In genomic region chr1:179372160-179372559, GRCh38 we compare ENCODE assay signal across 38 cellular contexts. TPM values are rescaled to one million over a fixed set of nuclear protein-coding genes. Genes with fewer than 3 reads are reported as not detected.
"Had no signal": no experiment of that assay in that cellular context is flagged by ENCODE, and none has a peak within 500 bp of the region (broad histone marks: within the 10 kb centered on the region; RNA-seq: fewer than 3 reads in every experiment).

No MANE protein-coding gene starts in this region.

- H3K27me3 Mint-ChIP-seq: activated CD4-positive, alpha-beta T cell treated with anti-CD3 and anti-CD28 coated beads for 36 hours; activated naive CD4-positive, alpha-beta T cell treated with anti-CD3 and anti-CD28 coated beads, Interleukin-2, amount 10 ng/mL, durations not matched to agents 7 days and 5 days; activated naive CD4-positive, alpha-beta T cell treated with anti-CD3 and anti-CD28 coated beads, Interleukin-2, amount 50 U/mL, for 24 hours; activated T-cell treated with anti-CD3 and anti-CD28 coated beads, Interleukin-2, amount 50 U/mL, for 24 hours; central memory CD8-positive, alpha-beta T cell had no signal

- H3K9me3 ChIP-seq: ascending aorta had no signal

- H3K4me3 Mint-ChIP-seq: activated CD4-positive, alpha-beta memory T cell treated with anti-CD3 and anti-CD28 coated beads, Interleukin-2, amount 10 ng/mL, durations not matched to agents 7 days and 5 days; activated CD4-positive, alpha-beta T cell treated with anti-CD3 and anti-CD28 coated beads for 36 hours; activated CD4-positive, alpha-beta T cell treated with anti-CD3 and anti-CD28 coated beads, Interleukin-2, amount 10 ng/mL, durations not matched to agents 7 days and 5 days; activated CD8-positive, alpha-beta memory T cell treated with anti-CD3 and anti-CD28 coated beads, Interleukin-2, amount 10 ng/mL, durations not matched to agents 7 days and 5 days; activated CD8-positive, alpha-beta T cell treated with anti-CD3 and anti-CD28 coated beads, Interleukin-2, amount 10 ng/mL, durations not matched to agents 7 days and 5 days; activated naive CD4-positive, alpha-beta T cell treated with anti-CD3 and anti-CD28 coated beads, Interleukin-2, amount 10 ng/mL, durations not matched to agents 7 days and 5 days; activated naive CD4-positive, alpha-beta T cell treated with anti-CD3 and anti-CD28 coated beads, Interleukin-2, amount 50 U/mL, for 24 hours; activated naive CD8-positive, alpha-beta T cell; activated naive CD8-positive, alpha-beta T cell treated with anti-CD3 and anti-CD28 coated beads, Interleukin-2, amount 50 U/mL, for 24 hours; activated T-cell treated with anti-CD3 and anti-CD28 coated beads, Interleukin-2, amount 50 U/mL, for 24 hours; brain; central memory CD8-positive, alpha-beta T cell; T-helper 1 cell treated with Interleukin-12 subunit alpha and Interleukin-12 subunit beta and Interleukin-4 antibody, amounts not matched to agents 30 μg/mL and 1 μg/mL, for 36 hours; T-helper 2 cell treated with Interferon-gamma antibody and Interleukin-4, amounts not matched to agents 5 μg/mL and 100 μg/mL, for 36 hours; WTC11 had no signal

- H3K36me3 Mint-ChIP-seq: activated CD8-positive, alpha-beta memory T cell treated with anti-CD3 and anti-CD28 coated beads, Interleukin-2, amount 10 ng/mL, durations not matched to agents 7 days and 5 days; activated naive CD4-positive, alpha-beta T cell treated with anti-CD3 and anti-CD28 coated beads, Interleukin-2, amount 10 ng/mL, durations not matched to agents 7 days and 5 days; activated naive CD4-positive, alpha-beta T cell treated with anti-CD3 and anti-CD28 coated beads, Interleukin-2, amount 50 U/mL, for 24 hours; activated naive CD8-positive, alpha-beta T cell; brain; WTC11 had no signal

- H3K27me3 ChIP-seq: ascending aorta, cardiac muscle cell had no signal

- H3K36me3 ChIP-seq: ascending aorta, cardiac muscle cell, WERI-Rb-1 had no signal

- FAIRE-seq: bronchial epithelial cell had no signal

- H3K4me3 ChIP-seq: ascending aorta, cardiac muscle cell had no signal

- H3K9me3 Mint-ChIP-seq: activated CD4-positive, alpha-beta memory T cell treated with anti-CD3 and anti-CD28 coated beads, Interleukin-2, amount 10 ng/mL, durations not matched to agents 7 days and 5 days; activated CD4-positive, alpha-beta T cell treated with anti-CD3 and anti-CD28 coated beads, Interleukin-2, amount 10 ng/mL, durations not matched to agents 7 days and 5 days; activated naive CD4-positive, alpha-beta T cell treated with anti-CD3 and anti-CD28 coated beads, Interleukin-2, amount 10 ng/mL, durations not matched to agents 7 days and 5 days; activated naive CD4-positive, alpha-beta T cell treated with anti-CD3 and anti-CD28 coated beads, Interleukin-2, amount 50 U/mL, for 24 hours; activated naive CD8-positive, alpha-beta T cell treated with anti-CD3 and anti-CD28 coated beads, Interleukin-2, amount 50 U/mL, for 24 hours; activated T-cell treated with anti-CD3 and anti-CD28 coated beads, Interleukin-2, amount 50 U/mL, for 24 hours; activated T-helper 2 cell treated with anti-CD3 and anti-CD28 coated beads, Interferon-gamma antibody, Interleukin-2, Interleukin-4, amounts not matched to agents 10 μg/mL and 5 μg/mL and 100 μg/mL, durations not matched to agents 14 hours and 24 hours and 36 hours; central memory CD8-positive, alpha-beta T cell; T-helper 1 cell treated with Interleukin-12 subunit alpha and Interleukin-12 subunit beta and Interleukin-4 antibody, amounts not matched to agents 30 μg/mL and 1 μg/mL, for 36 hours; T-helper 2 cell treated with Interferon-gamma antibody and Interleukin-4, amounts not matched to agents 5 μg/mL and 100 μg/mL, for 36 hours; WTC11 had no signal

- H3K27ac ChIP-seq: ascending aorta, cardiac muscle cell, WERI-Rb-1 had no signal

- ATAC-seq: activated CD4-positive, alpha-beta T cell treated with anti-CD3 and anti-CD28 coated beads for 36 hours; activated CD4-positive, CD25-positive, alpha-beta regulatory T cell treated with anti-CD3 and anti-CD28 coated beads, Interleukin-2, amount 50 U/mL, for 24 hours; activated CD8-positive, alpha-beta memory T cell treated with anti-CD3 and anti-CD28 coated beads, Interleukin-2, amount 10 ng/mL, durations not matched to agents 7 days and 5 days; activated CD8-positive, alpha-beta T cell treated with anti-CD3 and anti-CD28 coated beads, Interleukin-2, amount 10 ng/mL, durations not matched to agents 7 days and 5 days; activated naive CD8-positive, alpha-beta T cell treated with anti-CD3 and anti-CD28 coated beads, Interleukin-2, amount 50 U/mL, for 24 hours; WTC11 had no signal

- H3K4me1 Mint-ChIP-seq: activated CD8-positive, alpha-beta memory T cell treated with anti-CD3 and anti-CD28 coated beads, Interleukin-2, amount 10 ng/mL, durations not matched to agents 7 days and 5 days; activated naive CD8-positive, alpha-beta T cell treated with anti-CD3 and anti-CD28 coated beads, Interleukin-2, amount 50 U/mL, for 24 hours; brain; central memory CD8-positive, alpha-beta T cell; WTC11 had no signal

- H3K27ac Mint-ChIP-seq: activated CD4-positive, alpha-beta memory T cell treated with anti-CD3 and anti-CD28 coated beads, Interleukin-2, amount 10 ng/mL, durations not matched to agents 7 days and 5 days; activated CD4-positive, alpha-beta T cell treated with anti-CD3 and anti-CD28 coated beads for 36 hours; activated CD4-positive, alpha-beta T cell treated with anti-CD3 and anti-CD28 coated beads, Interleukin-2, amount 10 ng/mL, durations not matched to agents 7 days and 5 days; activated CD8-positive, alpha-beta memory T cell treated with anti-CD3 and anti-CD28 coated beads, Interleukin-2, amount 10 ng/mL, durations not matched to agents 7 days and 5 days; activated CD8-positive, alpha-beta T cell treated with anti-CD3 and anti-CD28 coated beads, Interleukin-2, amount 10 ng/mL, durations not matched to agents 7 days and 5 days; activated naive CD4-positive, alpha-beta T cell treated with anti-CD3 and anti-CD28 coated beads, Interleukin-2, amount 10 ng/mL, durations not matched to agents 7 days and 5 days; activated naive CD4-positive, alpha-beta T cell treated with anti-CD3 and anti-CD28 coated beads, Interleukin-2, amount 50 U/mL, for 24 hours; activated naive CD8-positive, alpha-beta T cell; activated naive CD8-positive, alpha-beta T cell treated with anti-CD3 and anti-CD28 coated beads, Interleukin-2, amount 50 U/mL, for 24 hours; activated T-cell treated with anti-CD3 and anti-CD28 coated beads, Interleukin-2, amount 50 U/mL, for 24 hours; activated T-helper 2 cell treated with anti-CD3 and anti-CD28 coated beads, Interferon-gamma antibody, Interleukin-2, Interleukin-4, amounts not matched to agents 10 μg/mL and 5 μg/mL and 100 μg/mL, durations not matched to agents 14 hours and 24 hours and 36 hours; brain; T-helper 1 cell treated with Interleukin-12 subunit alpha and Interleukin-12 subunit beta and Interleukin-4 antibody, amounts not matched to agents 30 μg/mL and 1 μg/mL, for 36 hours; T-helper 2 cell treated with Interferon-gamma antibody and Interleukin-4, amounts not matched to agents 5 μg/mL and 100 μg/mL, for 36 hours; WTC11 had no signal

- DNase-seq: activated CD4-positive, alpha-beta memory T cell treated with anti-CD3 and anti-CD28 coated beads, Interleukin-2, amount 10 ng/mL, durations not matched to agents 7 days and 5 days; activated CD4-positive, alpha-beta T cell treated with anti-CD3 and anti-CD28 coated beads for 1 hour; activated CD4-positive, alpha-beta T cell treated with anti-CD3 and anti-CD28 coated beads for 36 hours; activated CD4-positive, alpha-beta T cell treated with anti-CD3 and anti-CD28 coated beads for 48 hours; activated CD4-positive, alpha-beta T cell treated with anti-CD3 and anti-CD28 coated beads, Interleukin-2, amount 10 ng/mL, durations not matched to agents 7 days and 5 days; activated CD4-positive, alpha-beta T cell treated with anti-CD3 and anti-CD28 coated beads, Interleukin-2, amount 50 U/mL, for 48 hours; activated CD4-positive, CD25-positive, alpha-beta regulatory T cell; activated CD8-positive, alpha-beta memory T cell treated with anti-CD3 and anti-CD28 coated beads for 24 hours; activated CD8-positive, alpha-beta memory T cell treated with anti-CD3 and anti-CD28 coated beads, Interleukin-2, amount 10 ng/mL, durations not matched to agents 7 days and 5 days; activated CD8-positive, alpha-beta memory T cell treated with anti-CD3 and anti-CD28 coated beads, Interleukin-2, amount 50 U/mL, for 48 hours; activated CD8-positive, alpha-beta T cell treated with anti-CD3 and anti-CD28 coated beads, Interleukin-2, amount 10 ng/mL, durations not matched to agents 7 days and 5 days; activated effector memory CD4-positive, alpha-beta T cell treated with Interleukin-2 at 50 U/mL for 16 hours; activated gamma-delta T cell; activated naive CD4-positive, alpha-beta T cell treated with anti-CD3 and anti-CD28 coated beads, Interleukin-2, amount 10 ng/mL, durations not matched to agents 7 days and 5 days; activated naive CD4-positive, alpha-beta T cell treated with Interleukin-2 at 50 U/mL for 16 hours; activated naive CD8-positive, alpha-beta T cell treated with anti-CD3 and anti-CD28 coated beads, Interleukin-2, amount 50 U/mL, for 24 hours; activated T-cell treated with anti-CD3 and anti-CD28 coated beads, Interleukin-2, amount 50 U/mL, for 24 hours; amygdala; anterior cingulate cortex; caudate nucleus; cerebellar nuclear complex; SW 1271; T-helper 1 cell; T-helper 2 cell; T-helper 9 cell; WERI-Rb-1 had no signal

RNA-seq across cellular contexts. Expression of gene AXDND1, which starts 6.4 kb away (rescaled TPM):
- total RNA-seq: activated CD8-positive, alpha-beta memory T cell treated with anti-CD3 and anti-CD28 coated beads, Interleukin-2, amount 10 ng/mL, durations not matched to agents 7 days and 5 days; ascending aorta; bronchial epithelial cell; WTC11 had no signal
